9 cellular contexts compared by ENCODE assay signal in the genomic region with DNA sequence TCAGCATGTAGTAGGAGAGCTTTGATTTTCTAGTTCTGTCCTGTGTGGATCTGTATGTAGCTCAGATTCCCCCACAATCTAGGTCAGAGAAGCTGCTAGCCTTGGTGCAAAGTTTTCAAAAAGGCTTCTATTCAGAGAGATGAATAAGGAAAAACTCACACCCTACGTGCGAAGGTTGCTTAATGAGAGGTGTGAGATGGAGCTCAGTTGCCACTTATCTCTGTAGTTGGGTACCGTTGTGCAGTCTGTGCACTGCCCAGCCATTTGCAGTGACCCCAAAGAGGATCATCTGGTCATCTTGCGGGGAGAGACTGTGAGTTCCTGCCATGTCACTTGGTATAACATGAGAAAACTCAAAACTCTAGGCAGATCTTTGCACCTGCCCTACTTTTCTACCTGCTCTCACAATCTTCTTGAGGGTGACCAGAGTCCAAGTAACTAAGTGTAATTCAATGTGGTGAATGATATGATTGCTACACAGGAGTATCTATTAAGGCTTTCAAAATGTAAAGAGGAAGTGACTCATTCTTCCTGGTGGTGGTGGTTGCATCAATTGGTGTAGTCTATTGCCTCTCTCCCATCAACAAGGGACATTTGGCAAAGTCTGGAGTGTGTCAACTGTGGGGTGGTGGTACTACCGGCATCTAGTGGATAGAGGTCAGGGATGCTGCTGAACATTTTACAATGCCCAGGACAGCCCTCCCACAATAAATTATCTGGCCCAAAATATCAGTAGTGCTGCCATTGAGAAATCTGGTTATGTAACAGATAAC.
DNase-seq lines count a peak whose midpoint lies in the region; ATAC-seq lines count a peak whose summit lies in the region.
"Had no signal": no experiment of that assay in that cellular context is flagged by ENCODE, and none has a peak within 500 bp of the region (broad histone marks: within the 10 kb centered on the region; RNA-seq: fewer than 3 reads in every experiment).

No MANE protein-coding gene starts in this region.

- ATAC-seq in GM18861 (IDR thresholded peaks at IDR 0.05; ENCODE audit: unreplicated experiment) (peak; percentile 84), HG03108 (IDR thresholded peaks at IDR 0.05; ENCODE audit: unreplicated experiment) (no peak)
- peak; percentile 66 to 88 for ATAC-seq in activated naive CD4-positive, alpha-beta T cell treated with anti-CD3 and anti-CD28 coated beads, Interleukin-2, amount 50 U/mL, for 72 hours

- H3K36me3 ChIP-seq in SJCRH30 = no peaks in the 10 kb centered on the region

- DNase-seq in A172 (ENCODE audit: low spot score) (peak; percentile 95), NCI-H226 (peak; percentile 82), iris pigment epithelial cell (ENCODE audit: low read depth) (peak; percentile 92), NCI-H446 (lab: John Stamatoyannopoulos, UW) (no peak), SJCRH30 (no peak)
- DNase-seq in activated naive CD4-positive, alpha-beta T cell treated with anti-CD3 and anti-CD28 coated beads, Interleukin-2, amount 50 U/mL, for 72 hours (ENCODE audit: low spot score in 2 of 2) = no peak

- H3K36me3 Mint-ChIP-seq in activated naive CD4-positive, alpha-beta T cell treated with anti-CD3 and anti-CD28 coated beads, Interleukin-2, amount 50 U/mL, for 72 hours = peaks cover 0 to 14% of the 10 kb centered on the region in 2 donors
- H3K36me3 Mint-ChIP-seq: activated naive CD4-positive, alpha-beta T cell treated with anti-CD3 and anti-CD28 coated beads, Interleukin-2, amount 50 U/mL, for 24 hours had no signal

- H3K9me3 ChIP-seq in SJCRH30 (replicated peaks) = no peaks in the 10 kb centered on the region

- H3K4me1 ChIP-seq in SJCRH30 = no peaks in the 10 kb centered on the region

- H3K27ac ChIP-seq in SJCRH30 = no peak overlapping the region

- H3K27me3 ChIP-seq in SJCRH30 = no peaks in the 10 kb centered on the region

- no peak overlapping the region for H3K27ac Mint-ChIP-seq in activated naive CD4-positive, alpha-beta T cell treated with anti-CD3 and anti-CD28 coated beads, Interleukin-2, amount 50 U/mL, for 72 hours
- H3K27ac Mint-ChIP-seq: activated naive CD4-positive, alpha-beta T cell treated with anti-CD3 and anti-CD28 coated beads, Interleukin-2, amount 50 U/mL, for 24 hours had no signal

- peaks cover 0 to 5% of the 10 kb centered on the region in 2 donors for H3K9me3 Mint-ChIP-seq in activated naive CD4-positive, alpha-beta T cell treated with anti-CD3 and anti-CD28 coated beads, Interleukin-2, amount 50 U/mL, for 72 hours
- H3K9me3 Mint-ChIP-seq: activated naive CD4-positive, alpha-beta T cell treated with anti-CD3 and anti-CD28 coated beads, Interleukin-2, amount 50 U/mL, for 24 hours had no signal

- H3K4me3 ChIP-seq in SJCRH30 = no peak overlapping the region

Comparison
In these comparisons a context has a peak if more than half of its experiments do, and no peak if none do; other contexts are left out.
1. DNase-seq: peak in A172 (single experiment), NCI-H226 (single experiment) and iris pigment epithelial cell (single experiment); none in activated naive CD4-positive, alpha-beta T cell treated with anti-CD3 and anti-CD28 coated beads, Interleukin-2, amount 50 U/mL, for 72 hours (0 of 2), NCI-H446 (0 of 2) and SJCRH30 (0 of 2).